Comparison of ENCODE assay signal across 15 cellular contexts in the genomic region with DNA sequence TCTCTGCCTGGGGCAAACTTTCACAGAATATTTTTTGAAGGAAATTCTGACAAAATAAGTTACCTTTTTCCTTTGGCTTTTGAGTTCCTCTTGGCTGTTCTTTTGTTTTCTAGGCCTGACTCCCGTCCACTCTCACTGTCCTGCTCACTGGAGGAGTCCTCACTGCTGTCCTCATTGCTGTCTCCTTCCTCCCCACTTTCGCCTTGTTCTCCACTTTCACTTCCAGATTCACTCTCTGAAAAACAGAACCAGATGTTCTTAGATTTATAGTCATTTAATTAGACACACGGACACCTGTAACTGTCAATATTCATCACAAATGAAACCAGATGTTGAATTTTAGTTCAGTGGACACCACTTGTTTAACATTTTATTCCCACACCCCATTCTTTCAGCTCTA.
DNase-seq lines count a peak whose midpoint lies in the region; ATAC-seq and TF ChIP-seq lines count a peak whose summit lies in the region.
"Had no signal": no experiment of that assay in that cellular context is flagged by ENCODE, and none has a peak within 500 bp of the region (broad histone marks: within the 10 kb centered on the region; RNA-seq: fewer than 3 reads in every experiment).

No MANE protein-coding gene starts in this region.

- H3K9me3 ChIP-seq in OCI-LY3 (ENCODE audit: insufficient read depth, low read length) (no peaks in the 10 kb centered on the region), adrenal gland (replicated peaks in 1 of 3) (no peaks in the 10 kb centered on the region)
- H3K9me3 ChIP-seq: psoas muscle, SJCRH30 had no signal

- H3K4me3 Mint-ChIP-seq in naive B cell: peak overlapping the region; percentile 74 to 95 (median 88)
- H3K4me3 Mint-ChIP-seq: activated CD4-positive, alpha-beta T cell treated with anti-CD3 and anti-CD28 coated beads, Interleukin-2, amount 10 ng/mL, durations not matched to agents 7 days and 5 days; activated T-cell treated with anti-CD3 and anti-CD28 coated beads, Interleukin-2, amount 50 U/mL, for 72 hours had no signal

- H3K9me3 Mint-ChIP-seq in naive B cell: no peaks in the 10 kb centered on the region
- H3K9me3 Mint-ChIP-seq: activated CD4-positive, alpha-beta T cell treated with anti-CD3 and anti-CD28 coated beads, Interleukin-2, amount 10 ng/mL, durations not matched to agents 7 days and 5 days; activated T-cell treated with anti-CD3 and anti-CD28 coated beads, Interleukin-2, amount 50 U/mL, for 72 hours had no signal

- peak overlapping the region; percentile 18; the same call in 1 of the 2 replicates for H3K4me3 ChIP-seq in GM08714 (ENCODE audit: low read length)
- peak overlapping the region; percentile 71 for H3K4me3 ChIP-seq in OCI-LY3 (ENCODE audit: low read length)
- no peak overlapping the region for H3K4me3 ChIP-seq in adrenal gland
- H3K4me3 ChIP-seq: psoas muscle, SJCRH30 had no signal

- peak; percentile 45 for DNase-seq in naive B cell
- DNase-seq in NCI-H2081 (lab: John Stamatoyannopoulos, UW): no peak
- DNase-seq in activated CD8-positive, alpha-beta memory T cell treated with anti-CD3 and anti-CD28 coated beads, Interleukin-2, amount 50 U/mL, for 48 hours: no peak
- no peak for DNase-seq in adrenal gland
- DNase-seq: activated CD4-positive, alpha-beta T cell treated with anti-CD3 and anti-CD28 coated beads, Interleukin-2, amount 10 ng/mL, durations not matched to agents 7 days and 5 days; activated T-cell treated with anti-CD3 and anti-CD28 coated beads, Interleukin-2, amount 50 U/mL, for 72 hours; foreskin keratinocyte; left ventricle myocardium superior; MM.1S; psoas muscle; SJCRH30 had no signal

- H3K4me2 ChIP-seq in OCI-LY3 (ENCODE audit: low read length): peak overlapping the region; percentile 73

- TF ChIP-seq CTCF in OCI-LY3 (IDR thresholded peaks at IDR 0.05; ENCODE audit: low read depth, low read length) (no peak), adrenal gland (IDR thresholded peaks at IDR 0.05) (no peak)

- H3K27me3 ChIP-seq in OCI-LY3 (ENCODE audit: low read depth, low read length) (no peaks in the 10 kb centered on the region), adrenal gland (no peaks in the 10 kb centered on the region)
- H3K27me3 ChIP-seq: foreskin keratinocyte, SJCRH30 had no signal

- H4K20me1 ChIP-seq in OCI-LY3 (ENCODE audit: insufficient read depth, low read length): no peaks in the 10 kb centered on the region

- H3K4me1 ChIP-seq in OCI-LY3 (ENCODE audit: low read length) (peaks cover 72% of the 10 kb centered on the region), adrenal gland (replicated peaks in 1 of 2) (no peaks in the 10 kb centered on the region)
- H3K4me1 ChIP-seq: foreskin keratinocyte, psoas muscle had no signal

- no peaks in the 10 kb centered on the region for H3K36me3 ChIP-seq in OCI-LY3 (replicated peaks; ENCODE audit: low read depth, low read length)
- peaks cover 0 to 11% of the 10 kb centered on the region in 2 donors for H3K36me3 ChIP-seq in adrenal gland (replicated peaks in 1 of 2)

- H3K9ac ChIP-seq in OCI-LY3 (ENCODE audit: low read length): peak overlapping the region; percentile 58

- intact Hi-C loops in adrenal gland (cut with DNase I): no loop called here

- ATAC-seq in HG02610 (IDR thresholded peaks at IDR 0.05; ENCODE audit: unreplicated experiment) (peak; percentile 39), naive B cell (ENCODE audit: low read depth in 2 of 2) (peak; percentile 63 to 66), GM19324 (IDR thresholded peaks at IDR 0.05; ENCODE audit: low FRiP score, unreplicated experiment) (no peak)
- ATAC-seq: activated T-cell treated with anti-CD3 and anti-CD28 coated beads, Interleukin-2, amount 50 U/mL, for 72 hours; foreskin keratinocyte; left ventricle myocardium superior; psoas muscle had no signal

- H3K27ac ChIP-seq in OCI-LY3 (ENCODE audit: low read length) (peak overlapping the region; percentile 63), adrenal gland (no peak overlapping the region)
- H3K27ac ChIP-seq: foreskin keratinocyte, psoas muscle, SJCRH30 had no signal

- no peaks in the 10 kb centered on the region for H3K36me3 Mint-ChIP-seq in naive B cell

- WGBS in adrenal gland, 4 donors: 70 to 85% (median 77%) methylated on average over 3 of the region's 3 CpGs

- H3K27me3 Mint-ChIP-seq in naive B cell: no peaks in the 10 kb centered on the region
- H3K27me3 Mint-ChIP-seq: activated CD4-positive, alpha-beta T cell treated with anti-CD3 and anti-CD28 coated beads, Interleukin-2, amount 10 ng/mL, durations not matched to agents 7 days and 5 days had no signal

- H2AFZ ChIP-seq in OCI-LY3 (ENCODE audit: low read depth, low read length): no peak overlapping the region

- TF ChIP-seq POLR2A in adrenal gland (IDR thresholded peaks at IDR 0.05): no peak

- H3K4me1 Mint-ChIP-seq in naive B cell: peaks cover 34 to 59% (median 41%) of the 10 kb centered on the region in 3 donors

- H3K27ac Mint-ChIP-seq in naive B cell: peak overlapping the region; percentile 2 to 92 (median 59)
- H3K27ac Mint-ChIP-seq: activated CD4-positive, alpha-beta T cell treated with anti-CD3 and anti-CD28 coated beads, Interleukin-2, amount 10 ng/mL, durations not matched to agents 7 days and 5 days; activated T-cell treated with anti-CD3 and anti-CD28 coated beads, Interleukin-2, amount 50 U/mL, for 72 hours had no signal

- peaks cover 8% of the 10 kb centered on the region; the same call in 1 of the 2 replicates for H3K79me2 ChIP-seq in OCI-LY3 (ENCODE audit: low read length)

Comparison
In these comparisons a context has a peak if more than half of its experiments do, and no peak if none do; other contexts are left out.
1. H3K4me3 ChIP-seq: peak in GM08714 (single experiment) and OCI-LY3 (single experiment); none in adrenal gland (0 of 4).